8 cellular contexts compared by ENCODE assay signal in genomic region chr10:96043157-96043894, GRCh38. TPM values are rescaled to one million over a fixed set of nuclear protein-coding genes. Genes with fewer than 3 reads are reported as not detected.
DNase-seq lines count a peak whose midpoint lies in the region; ATAC-seq and TF ChIP-seq lines count a peak whose summit lies in the region.

CCNJ (plus strand) TSS chr10:96043583; CDS start chr10:96044394, 811 bp downstream.

- peaks cover 15% of the 10 kb centered on the region for H3K36me3 Mint-ChIP-seq in progenitor cell of endocrine pancreas (ENCODE audit: insufficient read depth)

- intact Hi-C loops in left ventricle myocardium superior (cut with micrococcal nuclease) (no loop called here), upper lobe of right lung (cut with DNase I) (no loop called here)

- peaks cover 31% of the 10 kb centered on the region for H3K4me1 Mint-ChIP-seq in progenitor cell of endocrine pancreas (ENCODE audit: low read depth)

- peak within 1 kb of the TSS; percentile 96 for H3K4me3 Mint-ChIP-seq in progenitor cell of endocrine pancreas (ENCODE audit: low read depth)

- no peaks in the 10 kb centered on the region for H3K9me3 ChIP-seq in upper lobe of right lung

- H3K4me3 ChIP-seq in upper lobe of right lung: peak within 1 kb of the TSS; percentile 94

- DNase-seq in NCI-H1092 (lab: John Stamatoyannopoulos, UW): peak; percentile 83
- DNase-seq in T follicular helper cell (ENCODE audit: low read depth): peak; percentile 74
- peak; percentile 81 for DNase-seq in amniotic epithelial cell (ENCODE audit: low read depth)
- peak; percentile 94 for DNase-seq in left ventricle myocardium superior
- DNase-seq in progenitor cell of endocrine pancreas (ENCODE audit: low spot score, unreplicated experiment): peak; percentile 84
- peak; percentile 95 for DNase-seq in upper lobe of right lung

- ATAC-seq in HG02610 (IDR thresholded peaks at IDR 0.05; ENCODE audit: unreplicated experiment) (peak; percentile 90), left ventricle myocardium superior (peak; percentile 98), upper lobe of right lung (peak; percentile 96)

- H3K9me3 Mint-ChIP-seq in progenitor cell of endocrine pancreas (ENCODE audit: low read depth): no peaks in the 10 kb centered on the region

- peak within 1 kb of the TSS; percentile 98 for H3K27ac Mint-ChIP-seq in progenitor cell of endocrine pancreas

- no peaks in the 10 kb centered on the region for H3K36me3 ChIP-seq in upper lobe of right lung

- H3K27me3 Mint-ChIP-seq in progenitor cell of endocrine pancreas: no peaks in the 10 kb centered on the region

- H3K27me3 ChIP-seq in upper lobe of right lung: no peaks in the 10 kb centered on the region

- H3K27ac ChIP-seq in upper lobe of right lung: peak within 1 kb of the TSS; percentile 90

- TF ChIP-seq CTCF in GM12874 (IDR thresholded peaks at IDR 0.05; ENCODE audit: insufficient read depth, low read depth, low read length) (0 out of 2 replicates have a peak, but pooled peaks have one; percentile 6), progenitor cell of endocrine pancreas (IDR thresholded peaks at IDR 0.05; ENCODE audit: unreplicated experiment) (peak; percentile 17), upper lobe of right lung (IDR thresholded peaks at IDR 0.05) (no peak)

- peaks cover 21% of the 10 kb centered on the region for H3K4me1 ChIP-seq in upper lobe of right lung

RNA-seq across cellular contexts. Expression of gene CCNJ, which starts in this region (rescaled TPM):
- total RNA-seq in left ventricle myocardium superior (3.0 TPM), progenitor cell of endocrine pancreas (45.8 and 46.6 TPM in 2 replicates), upper lobe of right lung (8.4 TPM)

Comparison
In these comparisons a context has a peak if more than half of its experiments do, and no peak if none do; other contexts are left out.
1. Peak in every context shown above with its lines: DNase-seq, ATAC-seq, H3K4me3 ChIP-seq and H3K27ac ChIP-seq.